8 cellular contexts compared by ENCODE assay signal in the genomic region with DNA sequence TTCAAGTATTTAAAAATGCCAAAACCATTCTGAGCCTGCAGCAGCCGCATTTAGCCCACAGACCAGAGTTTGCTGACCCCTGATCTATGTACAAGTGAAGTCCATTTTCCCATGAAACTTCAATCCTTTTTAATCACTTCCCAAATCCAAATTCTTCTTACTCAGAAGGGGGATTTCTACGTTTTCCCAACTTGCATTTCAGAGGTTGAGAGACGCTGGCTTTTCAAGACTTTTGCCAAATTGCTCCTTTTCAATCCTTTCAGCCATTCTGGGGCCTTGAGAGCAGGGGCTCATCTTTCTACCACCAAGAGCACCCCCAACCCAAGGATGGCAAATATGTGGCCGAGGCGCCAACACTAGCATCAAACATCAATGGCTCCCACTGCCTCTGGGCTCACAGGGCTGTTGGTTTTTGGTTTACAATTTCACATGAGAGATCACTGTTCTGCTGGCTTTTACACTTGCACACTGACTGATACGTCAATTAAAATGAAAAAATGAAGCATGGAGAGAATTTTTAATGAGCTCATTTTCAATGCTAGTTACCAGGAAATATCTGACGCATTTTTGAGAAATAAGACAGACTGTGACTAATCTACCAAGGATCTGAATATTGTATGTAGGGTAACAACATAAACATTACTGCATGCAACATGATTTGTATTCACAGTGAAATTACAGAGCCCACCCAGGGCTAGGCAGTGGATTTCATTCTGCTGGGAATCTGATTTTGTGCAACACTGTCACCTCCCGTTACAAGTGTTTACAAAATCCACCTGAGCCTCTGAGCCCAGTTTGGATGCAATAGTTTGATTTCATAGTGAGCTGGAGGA. TPM values are rescaled to one million over a fixed set of nuclear protein-coding genes. Genes with fewer than 3 reads are reported as not detected.
A peak's percentile ranks its signal among the peaks of the same experiment; 100 is the strongest.
DNase-seq lines count a peak whose midpoint lies in the region; ATAC-seq, FAIRE-seq and TF ChIP-seq lines count a peak whose summit lies in the region.
"Not testable (repeated sequence)": the region's sequence is repeated elsewhere in the genome, so short reads cannot be mapped to it uniquely, and the experiment has no call there.

No MANE protein-coding gene starts in this region.

- H3K27me3 Mint-ChIP-seq in T-helper 17 cell: not testable (repeated sequence)

- H3K4me1 Mint-ChIP-seq in T-helper 17 cell: peaks cover 58% of the 10 kb centered on the region

- FAIRE-seq in pancreas (lab: Jason Lieb, UNC): not testable (repeated sequence)

- not testable (repeated sequence) for ATAC-seq in T-helper 17 cell
- peak in 1 of 4 donors; percentile 8 for ATAC-seq in pancreas

- intact Hi-C loops in pancreas (cut with DNase I): not testable (repeated sequence)

- not testable (repeated sequence) for H3K4me1 ChIP-seq in esophagus (ENCODE audit: control insufficient read depth in 2 of 2, insufficient read depth in 2 of 2, low read length in 1 of 2); thymus (ENCODE audit: control insufficient read depth, insufficient read depth, low read length)
- peaks cover 36 to 46% (median 45%) of the 10 kb centered on the region in 3 donors for H3K4me1 ChIP-seq in pancreas

- WGBS in esophagus, 2 donors: 62 to 69% methylated on average over 8 of the region's 8 CpGs
- 70 to 72% methylated on average over 8 of the region's 8 CpGs for WGBS in pancreas, 2 donors
- 93% methylated on average over 8 of the region's 8 CpGs for WGBS in thymus

- H3K27ac Mint-ChIP-seq in T-helper 17 cell: peak overlapping the region; percentile 59

- not testable (repeated sequence) for H3K27me3 ChIP-seq in esophagus (ENCODE audit: control insufficient read depth in 1 of 2, insufficient read depth in 2 of 2, low read length in 2 of 2); pancreas; thymus (ENCODE audit: control insufficient read depth, insufficient read depth)

- TF ChIP-seq CTCF in C4-2B (conservative IDR thresholded peaks at IDR 0.05); astrocyte of the spinal cord (IDR thresholded peaks at IDR 0.05; ENCODE audit: low read depth, low read length); pancreas (IDR thresholded peaks at IDR 0.05): not testable (repeated sequence)

- not testable (repeated sequence) for H3K36me3 ChIP-seq in esophagus (ENCODE audit: control insufficient read depth in 2 of 2, insufficient read depth in 2 of 2, low read length in 1 of 2); pancreas; thymus (ENCODE audit: control insufficient read depth, insufficient read depth)

- in situ Hi-C loops in astrocyte of the spinal cord (cut with HindIII; ENCODE audit: low sequenced_read_pairs): not testable (repeated sequence)

- H3K36me3 Mint-ChIP-seq in T-helper 17 cell (ENCODE audit: low read depth): not testable (repeated sequence)

- not testable (repeated sequence) for H3K4me3 ChIP-seq in astrocyte of the spinal cord (ENCODE audit: low read depth, low read length); esophagus (ENCODE audit: low read depth in 1 of 2, low read length in 2 of 2); pancreas; thymus (ENCODE audit: low read length)

- not testable (repeated sequence) for H3K4me3 Mint-ChIP-seq in T-helper 17 cell

- DNase-seq in HT1080 (ENCODE audit: low read depth) (peak; percentile 80), astrocyte of the spinal cord (ENCODE audit: low read depth, low spot score) (peak; percentile 69), kidney tubule cell (ENCODE audit: low spot score) (peak; percentile 58)
- not testable (repeated sequence) for DNase-seq in T-helper 17 cell, pancreas

- not testable (repeated sequence) for H3K9me3 ChIP-seq in T-helper 17 cell (ENCODE audit: control insufficient read depth, low read length, poor library complexity, severe bottlenecking); esophagus (ENCODE audit: control insufficient read depth in 2 of 2, insufficient read depth in 1 of 2, low read depth in 1 of 2, low read length in 1 of 2); pancreas; thymus (ENCODE audit: control insufficient read depth)

- H3K27ac ChIP-seq in C4-2B (peak overlapping the region; percentile 65), esophagus (ENCODE audit: low read depth in 2 of 2, low read length in 1 of 2) (peak overlapping the region; percentile 66 to 76), pancreas (peak overlapping the region in 3 of 4 donors; percentile 16 to 53 (median 51)), thymus (ENCODE audit: low read depth) (peak overlapping the region; percentile 52)

RNA-seq across cellular contexts. Expression of gene ARHGAP17, which starts 27.6 kb away (rescaled TPM):
- total RNA-seq in HT1080 (2014; rRNA removed; shearing (Covaris generic)): 18.4 and 49.4 TPM in 2 replicates
- 52.5 and 71.3 TPM in 2 replicates for polyA plus RNA-seq in HT1080 (2015; cell fraction: cytosol; rRNA removed)
- polyA plus RNA-seq in HT1080 (2015; cell fraction: nucleus; rRNA removed): 69.1 and 75.0 TPM in 2 replicates
- total RNA-seq in T-helper 17 cell: 10 to 100 TPM; 72.3 to 72.7 TPM
- polyA plus RNA-seq in esophagus: 10 to 100 TPM; 21.7 to 25.0 TPM
- 10 to 100 TPM; 15.2 to 44.5 (median 24.1) TPM for total RNA-seq in pancreas
- polyA plus RNA-seq in pancreas: 10 to 100 TPM; 27.3 to 39.9 TPM
- polyA plus RNA-seq in thymus: 49.1 TPM
